ENCODE assay signal across 8 cellular contexts in the genomic region with DNA sequence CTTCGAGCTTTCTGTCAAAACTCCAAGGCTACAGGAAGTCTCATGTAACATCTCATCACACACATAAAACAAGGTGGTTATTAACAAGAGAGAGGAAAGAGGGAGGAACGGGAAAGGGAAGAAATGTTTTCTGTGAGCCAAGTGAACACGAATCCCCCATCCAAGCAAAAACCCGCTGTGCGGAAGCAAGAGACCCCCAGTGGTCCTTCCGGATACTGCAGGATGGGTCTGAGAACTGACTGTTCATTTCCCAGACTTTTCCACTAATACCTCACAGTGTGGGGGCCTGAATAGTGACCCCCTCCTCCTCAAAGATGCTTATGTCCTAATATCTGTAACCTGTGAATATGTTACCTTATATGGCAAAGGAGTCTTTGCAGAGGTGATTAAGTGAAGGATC. TPM values are rescaled to one million over a fixed set of nuclear protein-coding genes. Genes with fewer than 3 reads are reported as not detected.
DNase-seq lines count a peak whose midpoint lies in the region; ATAC-seq, FAIRE-seq and TF ChIP-seq lines count a peak whose summit lies in the region.

No MANE protein-coding gene starts in this region.

- H2BK5ac ChIP-seq in H1 (ENCODE audit: low read depth, low read length) (no peak overlapping the region), neuronal stem cell (ENCODE audit: low read length) (no peak overlapping the region)

- no peak for FAIRE-seq in H1 (lab: Jason Lieb, UNC)

- H3K79me1 ChIP-seq in H1 (ENCODE audit: low read depth, low read length) (no peaks in the 10 kb centered on the region), neuronal stem cell (ENCODE audit: low read depth, low read length) (no peaks in the 10 kb centered on the region)

- H3K18ac ChIP-seq in H1 (ENCODE audit: extremely low read depth, low read length) (no peak overlapping the region), neuronal stem cell (ENCODE audit: low read length) (no peak overlapping the region)

- H4K91ac ChIP-seq in H1 (replicated peaks; ENCODE audit: insufficient read length, low read length), result no peak overlapping the region
- no peak overlapping the region for H4K91ac ChIP-seq in neuronal stem cell (ENCODE audit: low read depth, low read length, poor library complexity)

- no peak overlapping the region for H3K27ac ChIP-seq in DOHH2 (ENCODE audit: low read depth, low read length)
- no peak overlapping the region for H3K27ac ChIP-seq in MM.1S (ENCODE audit: low read length)
- H3K27ac ChIP-seq in H1 (ENCODE audit: low read depth, low read length), result no peak overlapping the region
- H3K27ac ChIP-seq in neuronal stem cell (replicated peaks; ENCODE audit: low read length), result no peak overlapping the region

- no peak overlapping the region for H4K5ac ChIP-seq in H1 (ENCODE audit: insufficient read length, low read depth, low read length)

- peak; percentile 70 to 77 for TF ChIP-seq RAD21 in H1 (IDR thresholded peaks at IDR 0.05 in 1 of 2, conservative IDR thresholded peaks at IDR 0.05 in 1 of 2; ENCODE audit: low read depth in 2 of 2, low read length in 2 of 2)

- WGBS in H1 (ENCODE audit: extremely low coverage in 1 of 2, insufficient coverage in 1 of 2, insufficient read length in 1 of 2, insufficient replicate concordance in 2 of 2, low coverage in 1 of 2, low lambda C conversion rate in 2 of 2, missing lambda C conversion rate in 1 of 2), 2 experiments, result 34% methylated on average over 6 of the region's 6 CpGs; no CpG with 5 or more reads in 1 of the 2 experiments
- no CpG with 5 or more reads among the region's 6 CpGs for WGBS in neuronal stem cell (ENCODE audit: extremely low coverage in 2 of 2, insufficient read length in 2 of 2, insufficient replicate concordance in 1 of 2), 2 donors

- H3K4ac ChIP-seq in H1 (replicated peaks; ENCODE audit: insufficient read length, low read depth, low read length), result no peak overlapping the region
- H3K4ac ChIP-seq in neuronal stem cell (ENCODE audit: low read length), result no peak overlapping the region

- no peak overlapping the region for H3K14ac ChIP-seq in H1 (ENCODE audit: insufficient read length)
- no peak overlapping the region for H3K14ac ChIP-seq in neuronal stem cell (ENCODE audit: low read length)

- H3K23me2 ChIP-seq in H1 (ENCODE audit: low read depth, low read length), result no peaks in the 10 kb centered on the region

- H3K79me2 ChIP-seq in DOHH2 (ENCODE audit: control insufficient read depth, low read length), result no peaks in the 10 kb centered on the region
- no peaks in the 10 kb centered on the region for H3K79me2 ChIP-seq in MM.1S (ENCODE audit: low read length)
- H3K79me2 ChIP-seq in H1 (ENCODE audit: control insufficient read depth in 1 of 2, insufficient read depth in 2 of 2, low read length in 2 of 2), result no peaks in the 10 kb centered on the region

- no peak overlapping the region for H2BK12ac ChIP-seq in H1 (ENCODE audit: low read depth, low read length)
- no peak overlapping the region for H2BK12ac ChIP-seq in neuronal stem cell (ENCODE audit: low read length)

- H2BK15ac ChIP-seq in H1 (ENCODE audit: low read length), result no peak overlapping the region
- H2BK15ac ChIP-seq in neuronal stem cell (ENCODE audit: low read length), result no peak overlapping the region

- H3K27me3 ChIP-seq in DOHH2 (ENCODE audit: control insufficient read depth, low read length), result peaks cover 6% of the 10 kb centered on the region; the same call in 1 of the 2 replicates
- no peaks in the 10 kb centered on the region for H3K27me3 ChIP-seq in MM.1S (replicated peaks; ENCODE audit: insufficient read depth, low read length)
- H3K27me3 ChIP-seq in H1 (replicated peaks in 1 of 4; ENCODE audit: control insufficient read depth in 3 of 4, extremely low read depth in 1 of 4, insufficient read depth in 3 of 4, low read length in 3 of 4), result peaks cover 0 to 1% (median 0%) of the 10 kb centered on the region in 4 experiments; a peak in 1 of 7 replicates
- H3K27me3 ChIP-seq in neuronal stem cell (ENCODE audit: control insufficient read depth in 3 of 3, insufficient read depth in 3 of 3, low read depth in 1 of 3, low read length in 3 of 3), result peaks cover 0 to 31% (median 0%) of the 10 kb centered on the region in 3 experiments

- no peak overlapping the region for H3K4me3 ChIP-seq in DOHH2 (ENCODE audit: low read length)
- H3K4me3 ChIP-seq in MM.1S (ENCODE audit: low read length), result no peak overlapping the region
- no peak overlapping the region for H3K4me3 ChIP-seq in H1 (ENCODE audit: extremely low read depth in 1 of 4, insufficient read depth in 2 of 4, low read depth in 3 of 4, low read length in 4 of 4)
- no peak overlapping the region for H3K4me3 ChIP-seq in neuronal stem cell (ENCODE audit: low read length in 2 of 2)

- H3K9me2 ChIP-seq in DOHH2 (replicated peaks; ENCODE audit: control insufficient read depth, low read length), result no peaks in the 10 kb centered on the region
- no peaks in the 10 kb centered on the region for H3K9me2 ChIP-seq in MM.1S (replicated peaks; ENCODE audit: insufficient read depth, low read length)

- H3K4me1 ChIP-seq in DOHH2 (ENCODE audit: control insufficient read depth, low read length) (no peaks in the 10 kb centered on the region), MM.1S (ENCODE audit: low read length) (no peaks in the 10 kb centered on the region), H1 (replicated peaks in 1 of 4; ENCODE audit: control insufficient read depth in 3 of 4, insufficient read depth in 4 of 4, low read length in 3 of 4) (no peaks in the 10 kb centered on the region; a peak in 1 of 7 replicates), neuronal stem cell (ENCODE audit: control insufficient read depth in 2 of 2, insufficient read depth in 1 of 2, low read depth in 1 of 2, low read length in 2 of 2) (peaks cover 0 to 5% of the 10 kb centered on the region in 2 donors)

- H3K9me3 ChIP-seq in DOHH2 (ENCODE audit: control insufficient read depth, insufficient read depth, low read length), result no peaks in the 10 kb centered on the region
- H3K9me3 ChIP-seq in MM.1S (replicated peaks; ENCODE audit: insufficient read depth, low read length), result no peaks in the 10 kb centered on the region
- H3K9me3 ChIP-seq in H1 (ENCODE audit: insufficient read depth in 2 of 2, low read depth in 1 of 2, low read length in 1 of 2), result no peaks in the 10 kb centered on the region
- H3K9me3 ChIP-seq in neuronal stem cell (replicated peaks in 1 of 2; ENCODE audit: control insufficient read depth in 2 of 2, insufficient read depth in 1 of 2, low read depth in 1 of 2, low read length in 2 of 2), result peaks cover 0 to 2% of the 10 kb centered on the region in 2 donors

- no peak overlapping the region for H2BK120ac ChIP-seq in H1 (replicated peaks; ENCODE audit: low read depth, low read length)
- no peak overlapping the region for H2BK120ac ChIP-seq in neuronal stem cell (ENCODE audit: low read depth, low read length)

- CTCF ChIA-PET in H1 (lab: Charles Lee; ENCODE audit: partially characterized antibody), result interaction anchor here (0.7 to 3.4 kb wide), 17 partner anchors 11 to 133 kb away, joined by 3 to 19 read pairs (median 3); no protein-coding TSS in a partner anchor

- TF ChIP-seq CTCF in DOHH2 (IDR thresholded peaks at IDR 0.05; ENCODE audit: low read depth, low read length, poor library complexity, severe bottlenecking) (peak; percentile 59), MM.1S (IDR thresholded peaks at IDR 0.05; ENCODE audit: low read length) (peak; percentile 26), H1 (IDR thresholded peaks at IDR 0.05; ENCODE audit: control extremely low read depth in 1 of 3, insufficient read depth in 1 of 3, low read depth in 1 of 3, low read length in 3 of 3) (peak; percentile 63 to 74 (median 72))

- no peak overlapping the region for H3K9ac ChIP-seq in MM.1S (ENCODE audit: low read length)
- no peak overlapping the region for H3K9ac ChIP-seq in H1 (replicated peaks in 1 of 4; ENCODE audit: extremely low read depth in 1 of 4, low read depth in 3 of 4, low read length in 3 of 4)
- H3K9ac ChIP-seq in neuronal stem cell (ENCODE audit: low read depth, low read length, poor library complexity), result no peak overlapping the region

- no peak overlapping the region for H3K4me2 ChIP-seq in DOHH2 (ENCODE audit: low read length)
- H3K4me2 ChIP-seq in MM.1S (ENCODE audit: low read depth, low read length), result no peak overlapping the region
- no peak overlapping the region for H3K4me2 ChIP-seq in H1 (ENCODE audit: insufficient read depth in 1 of 2, low read depth in 2 of 2, low read length in 2 of 2)
- H3K4me2 ChIP-seq in neuronal stem cell (ENCODE audit: insufficient read depth, low read length, poor library complexity, severe bottlenecking), result no peak overlapping the region

- H2AK5ac ChIP-seq in H1 (ENCODE audit: low read depth, low read length), result no peak overlapping the region
- no peak overlapping the region for H2AK5ac ChIP-seq in neuronal stem cell (ENCODE audit: low read depth, low read length)

- POLR2A ChIA-PET in H1 (lab: Charles Lee; ENCODE audit: partially characterized antibody), result interaction anchor here (1.0 kb wide), 1 partner anchor 17 kb away, joined by 3 read pairs; no protein-coding TSS in a partner anchor

- no peak for ATAC-seq in GM18520 (IDR thresholded peaks at IDR 0.05; ENCODE audit: unreplicated experiment)
- ATAC-seq in HG03196 (IDR thresholded peaks at IDR 0.05; ENCODE audit: unreplicated experiment), result no peak

- no peak for TF ChIP-seq POLR2A in H1 (IDR thresholded peaks at IDR 0.05; ENCODE audit: control extremely low read depth in 1 of 2, low read depth in 2 of 2, low read length in 2 of 2)

- H4K20me1 ChIP-seq in DOHH2 (ENCODE audit: control insufficient read depth, insufficient read depth, low read depth, low read length), result no peaks in the 10 kb centered on the region
- no peaks in the 10 kb centered on the region for H4K20me1 ChIP-seq in MM.1S (ENCODE audit: insufficient read depth, low read length)
- no peaks in the 10 kb centered on the region for H4K20me1 ChIP-seq in H1 (replicated peaks in 1 of 2; ENCODE audit: control insufficient read depth in 1 of 2, insufficient read depth in 2 of 2, low read length in 2 of 2)

- H3K36me3 ChIP-seq in DOHH2 (ENCODE audit: control insufficient read depth, low read length) (no peaks in the 10 kb centered on the region), MM.1S (replicated peaks; ENCODE audit: insufficient read depth, low read length) (no peaks in the 10 kb centered on the region), H1 (ENCODE audit: control insufficient read depth in 2 of 4, insufficient read depth in 4 of 4, low read length in 3 of 4) (no peaks in the 10 kb centered on the region), neuronal stem cell (replicated peaks in 1 of 2; ENCODE audit: control insufficient read depth in 2 of 2, insufficient read depth in 2 of 2, low read length in 2 of 2) (no peaks in the 10 kb centered on the region)

- H3F3A ChIP-seq in DOHH2 (ENCODE audit: control insufficient read depth, insufficient read depth) (no peaks in the 10 kb centered on the region), MM.1S (ENCODE audit: insufficient read depth, low read length) (no peaks in the 10 kb centered on the region)

- H4K8ac ChIP-seq in H1 (ENCODE audit: extremely low read depth, insufficient read depth, low read length) (no peak overlapping the region), neuronal stem cell (ENCODE audit: low read depth, low read length) (no peak overlapping the region)

- H3K23ac ChIP-seq in H1 (ENCODE audit: insufficient read length), result no peak overlapping the region
- H3K23ac ChIP-seq in neuronal stem cell (ENCODE audit: low read depth, low read length, poor library complexity), result no peak overlapping the region

- no peak for TF ChIP-seq EP300 in H1 (IDR thresholded peaks at IDR 0.05; ENCODE audit: borderline replicate concordance in 1 of 2, low read depth in 2 of 2, low read length in 2 of 2)

- H2AFZ ChIP-seq in MM.1S (ENCODE audit: low read length), result no peak overlapping the region
- peak overlapping the region; percentile 75; the same call in 1 of the 2 replicates for H2AFZ ChIP-seq in H1 (ENCODE audit: low read length)
- peak overlapping the region; percentile 39 for H2AFZ ChIP-seq in neuronal stem cell (ENCODE audit: low read length)

- no peak overlapping the region for H2BK20ac ChIP-seq in H1 (ENCODE audit: low read length)

- DNase-seq in MM.1S (no peak), H1 (ENCODE audit: low read depth in 1 of 2, low spot score in 2 of 2) (peak in 1 of 2 experiments; percentile 82), neuronal stem cell (ENCODE audit: low spot score) (no peak), amniotic stem cell (lab: John Stamatoyannopoulos, UW) (no peak)
- no peak for DNase-seq in activated CD8-positive, alpha-beta memory T cell treated with anti-CD3 and anti-CD28 coated beads, Interleukin-2, amount 50 U/mL, for 48 hours

- H3K56ac ChIP-seq in H1 (replicated peaks; ENCODE audit: insufficient read length, low read depth, low read length), result no peak overlapping the region

RNA-seq across cellular contexts. Expression of gene DIPK1C, which starts 19.0 kb away (rescaled TPM):
- total RNA-seq in H1 (2021; fragmentation: NEBNext Ultra II Directional; extraction: Animal tissue kit (Norgen Biotek cat#: 25700)), result not detected in 2 replicates
- polyA plus RNA-seq in H1 (2011; rRNA removed), result 0.08 TPM in 1 of 2 replicates, not detected in the other
- polyA plus RNA-seq in H1 (2011; cell fraction: cytosol; rRNA removed), result not detected
- not detected for polyA plus RNA-seq in H1 (2011; cell fraction: nucleus; rRNA removed)
- polyA plus RNA-seq in H1 (2012, experiment 1 of 2), result 0.13 TPM in 1 of 4 replicates, not detected in the others
- polyA plus RNA-seq in H1 (2012, experiment 2 of 2), result not detected
- polyA plus RNA-seq in H1 (2013, experiment 1 of 2), result not detected
- polyA plus RNA-seq in H1 (2013, experiment 2 of 2), result not detected
- not detected in 2 replicates for polyA minus RNA-seq in H1 (2011; rRNA and poly(A)+ RNA removed)
- polyA minus RNA-seq in H1 (2011; cell fraction: cytosol; rRNA and poly(A)+ RNA removed), result not detected
- polyA minus RNA-seq in H1 (2011; cell fraction: nucleus; rRNA and poly(A)+ RNA removed), result not detected
- polyA plus RNA-seq in neuronal stem cell (2013, experiment 1 of 2), result 15.9 TPM
- polyA plus RNA-seq in neuronal stem cell (2013, experiment 2 of 2), result 15.6 TPM

RNA-seq across cellular contexts. Expression of gene CNDP2, which starts 20.0 kb away (rescaled TPM):
- total RNA-seq in H1 (2021; fragmentation: NEBNext Ultra II Directional; extraction: Animal tissue kit (Norgen Biotek cat#: 25700)), result 243 TPM in 2 replicates
- polyA plus RNA-seq in H1 (2011; rRNA removed), result 71.8 and 95.6 TPM in 2 replicates
- polyA plus RNA-seq in H1 (2011; cell fraction: cytosol; rRNA removed), result 143 TPM
- 117 TPM for polyA plus RNA-seq in H1 (2011; cell fraction: nucleus; rRNA removed)
- polyA plus RNA-seq in H1 (2012, experiment 1 of 2), result 206 to 243 TPM (median 228 TPM) in 4 replicates
- 200 TPM for polyA plus RNA-seq in H1 (2012, experiment 2 of 2)
- polyA plus RNA-seq in H1 (2013, experiment 1 of 2), result 149 TPM
- polyA plus RNA-seq in H1 (2013, experiment 2 of 2), result 147 TPM
- 161 and 173 TPM in 2 replicates for polyA minus RNA-seq in H1 (2011; rRNA and poly(A)+ RNA removed)
- polyA minus RNA-seq in H1 (2011; cell fraction: cytosol; rRNA and poly(A)+ RNA removed), result 117 TPM
- 78.6 TPM for polyA minus RNA-seq in H1 (2011; cell fraction: nucleus; rRNA and poly(A)+ RNA removed)
- polyA plus RNA-seq in neuronal stem cell (2013, experiment 1 of 2), result 104 TPM
- polyA plus RNA-seq in neuronal stem cell (2013, experiment 2 of 2), result 104 TPM

RNA-seq across cellular contexts. Expression of gene CNDP1, which starts 58.1 kb away (rescaled TPM):
- total RNA-seq in H1 (2021; fragmentation: NEBNext Ultra II Directional; extraction: Animal tissue kit (Norgen Biotek cat#: 25700)), result not detected in 2 replicates
- 0.08 and 0.09 TPM in 2 replicates for polyA plus RNA-seq in H1 (2011; rRNA removed)
- polyA plus RNA-seq in H1 (2011; cell fraction: cytosol; rRNA removed), result 0.04 TPM
- 1.3 TPM for polyA plus RNA-seq in H1 (2011; cell fraction: nucleus; rRNA removed)
- polyA plus RNA-seq in H1 (2012, experiment 1 of 2), result 0.15 to 0.52 TPM (median 0.46 TPM) in 3 of 4 replicates, not detected in the other
- polyA plus RNA-seq in H1 (2012, experiment 2 of 2), result 0.10 TPM
- polyA plus RNA-seq in H1 (2013, experiment 1 of 2), result 0.04 TPM
- polyA plus RNA-seq in H1 (2013, experiment 2 of 2), result 0.04 TPM
- 0.06 TPM in 1 of 2 replicates, not detected in the other for polyA minus RNA-seq in H1 (2011; rRNA and poly(A)+ RNA removed)
- not detected for polyA minus RNA-seq in H1 (2011; cell fraction: cytosol; rRNA and poly(A)+ RNA removed)
- not detected for polyA minus RNA-seq in H1 (2011; cell fraction: nucleus; rRNA and poly(A)+ RNA removed)
- 0.15 TPM for polyA plus RNA-seq in neuronal stem cell (2013, experiment 1 of 2)
- polyA plus RNA-seq in neuronal stem cell (2013, experiment 2 of 2), result 0.25 TPM
